ENCODE assay signal across 1 cellular context in the genomic region with DNA sequence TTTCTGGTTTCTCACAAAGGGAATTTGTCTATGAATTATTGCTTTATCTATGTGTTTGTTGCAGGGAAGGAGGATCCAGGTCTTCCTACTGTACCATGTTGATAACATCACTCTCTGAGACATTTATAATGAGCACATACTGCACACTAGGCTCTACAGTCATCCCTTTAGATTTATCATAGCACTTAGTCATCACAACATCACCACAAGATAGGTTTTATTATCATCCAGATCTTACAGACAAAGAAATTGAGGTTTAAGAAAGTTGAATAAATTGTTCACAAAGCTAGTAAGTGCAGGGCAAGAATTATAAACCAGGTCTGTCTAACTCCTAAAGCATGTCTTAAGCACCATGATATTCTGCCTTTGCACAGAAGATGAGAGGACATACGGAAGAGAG.
TF ChIP-seq lines count a peak whose summit lies in the region.

No MANE protein-coding gene starts in this region.

TF ChIP-seq in SK-N-SH, 30 proteins besides CTCF, POLR2A, EP300 and RAD21 (continued from another document):
- TF ChIP-seq TAF1 (IDR thresholded peaks at IDR 0.05; ENCODE audit: borderline replicate concordance, low read depth, low read length), result no peak
- TF ChIP-seq IRF3 (IDR thresholded peaks at IDR 0.05; ENCODE audit: low read depth, low read length), result no peak
- no peak for TF ChIP-seq RCOR1 (IDR thresholded peaks at IDR 0.05; ENCODE audit: low read length)
- TF ChIP-seq SIN3A (IDR thresholded peaks at IDR 0.05; ENCODE audit: borderline replicate concordance, low read depth, low read length), result no peak
- no peak; the same call in 1 of the 2 replicates for TF ChIP-seq POLR2AphosphoS5 (IDR thresholded peaks at IDR 0.05; ENCODE audit: low read depth, low read length)
- no peak for TF ChIP-seq USF1 (IDR thresholded peaks at IDR 0.05; ENCODE audit: borderline replicate concordance, low read depth)
- TF ChIP-seq YY1 (IDR thresholded peaks at IDR 0.05; ENCODE audit: low read depth), result no peak
- no peak for TF ChIP-seq USF2 (IDR thresholded peaks at IDR 0.05; ENCODE audit: borderline replicate concordance, low read depth, low read length)
- no peak for TF ChIP-seq RFX5 (IDR thresholded peaks at IDR 0.05; ENCODE audit: low read length)
- TF ChIP-seq TEAD4 (IDR thresholded peaks at IDR 0.05; ENCODE audit: borderline replicate concordance, insufficient read depth), result peak; percentile 73
- TF ChIP-seq CHD2 (IDR thresholded peaks at IDR 0.05; ENCODE audit: low read length, partially characterized antibody), result no peak
- TF ChIP-seq MXI1 (IDR thresholded peaks at IDR 0.05; ENCODE audit: low read depth, low read length), result no peak
- TF ChIP-seq NRF1 (IDR thresholded peaks at IDR 0.05; ENCODE audit: low read depth, low read length), result no peak
- TF ChIP-seq, protein P1, sequence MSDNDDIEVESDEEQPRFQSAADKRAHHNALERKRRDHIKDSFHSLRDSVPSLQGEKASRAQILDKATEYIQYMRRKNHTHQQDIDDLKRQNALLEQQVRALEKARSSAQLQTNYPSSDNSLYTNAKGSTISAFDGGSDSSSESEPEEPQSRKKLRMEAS (IDR thresholded peaks at IDR 0.05; ENCODE audit: low read depth), result no peak
- TF ChIP-seq MEF2A (IDR thresholded peaks at IDR 0.05; ENCODE audit: borderline replicate concordance, low read depth), result no peak
- peak; percentile 74 for TF ChIP-seq FOXM1 (IDR thresholded peaks at IDR 0.05; ENCODE audit: low read depth)
- peak; percentile 86 for TF ChIP-seq TCF12 (IDR thresholded peaks at IDR 0.05)
